ENCODE assay signal across 8 cellular contexts in genomic region chr19:51702103-51702753, GRCh38. TPM values are rescaled to one million over a fixed set of nuclear protein-coding genes. Genes with fewer than 3 reads are reported as not detected.
A peak's percentile ranks its signal among the peaks of the same experiment; 100 is the strongest.
DNase-seq lines count a peak whose midpoint lies in the region; ATAC-seq and TF ChIP-seq lines count a peak whose summit lies in the region.

No MANE protein-coding gene starts in this region.

- H3K36me3 Mint-ChIP-seq in Caco-2 (ENCODE audit: insufficient read depth, unreplicated experiment): peaks cover 43% of the 10 kb centered on the region

- H3K4me3 Mint-ChIP-seq in Caco-2 (ENCODE audit: unreplicated experiment): peak overlapping the region; percentile 85

- H3K27ac Mint-ChIP-seq in Caco-2 (ENCODE audit: unreplicated experiment): peak overlapping the region; percentile 90

- no peak for TF ChIP-seq CTCF in Caco-2 (IDR thresholded peaks at IDR 0.05; ENCODE audit: insufficient read depth in 1 of 2, low read depth in 1 of 2, low read length in 1 of 2, severe bottlenecking in 1 of 2, unreplicated experiment in 1 of 2)

- H3K36me3 ChIP-seq in Caco-2 (ENCODE audit: control insufficient read depth, insufficient read depth, low read length): no peaks in the 10 kb centered on the region

- peaks cover 12% of the 10 kb centered on the region for H3K4me1 Mint-ChIP-seq in Caco-2 (ENCODE audit: low read depth, unreplicated experiment)

- peaks cover 19% of the 10 kb centered on the region for H3K9me3 Mint-ChIP-seq in Caco-2 (ENCODE audit: unreplicated experiment)

- no peaks in the 10 kb centered on the region for H3K27me3 ChIP-seq in Caco-2 (replicated peaks; ENCODE audit: control insufficient read depth, insufficient read depth, low read length)

- intact Hi-C loops in Caco-2 (cut with micrococcal nuclease; ENCODE audit: unreplicated experiment): no loop called here

- H3K9me3 ChIP-seq in Caco-2: no peaks in the 10 kb centered on the region

- no peaks in the 10 kb centered on the region for H3K27me3 Mint-ChIP-seq in Caco-2 (ENCODE audit: insufficient read depth, unreplicated experiment)

- POLR2A ChIA-PET in Caco-2 (lab: Charles Lee): no interaction called here

- ATAC-seq in HG02623 (IDR thresholded peaks at IDR 0.05; ENCODE audit: unreplicated experiment): no peak
- no peak for ATAC-seq in HG02938 (IDR thresholded peaks at IDR 0.05; ENCODE audit: unreplicated experiment)

- BruUV-seq in Caco-2 (replicated peaks; lab: Mats Ljungman, UMichigan): no TSS peak

- CTCF ChIA-PET in Caco-2 (lab: Charles Lee): interaction anchor here (0.5 to 1.3 kb wide), 2 partner anchors 14 to 800 kb away, joined by 5 to 7 read pairs; no protein-coding TSS in a partner anchor

- DNase-seq in Caco-2 (peak; percentile 65 to 80), T-helper 2 cell (peak in 3 of 5 experiments; percentile 33 to 40 (median 40)), cerebellar cortex (ENCODE audit: low spot score) (peak; percentile 62), iris pigment epithelial cell (ENCODE audit: low read depth) (peak; percentile 65), NOMO-1 (lab: John Stamatoyannopoulos, UW; ENCODE audit: unreplicated experiment in 2 of 2) (no peak)
- peak; percentile 50 to 60 for DNase-seq in stimulated activated CD4-positive, alpha-beta T cell treated with anti-CD3 and anti-CD28 coated beads, Interleukin-2, amount 100 ng/mL, for 24 hours

- H3K4me1 ChIP-seq in Caco-2: peaks cover 12% of the 10 kb centered on the region; the same call in 1 of the 2 replicates

- no peak overlapping the region for H3K4me3 ChIP-seq in Caco-2 (ENCODE audit: low read depth, low read length)

RNA-seq across cellular contexts. Expression of gene SPACA6, which starts 9.1 kb away (rescaled TPM):
- total RNA-seq in Caco-2 (2022): 3.6 and 4.9 TPM in 2 replicates

RNA-seq across cellular contexts. Expression of gene HAS1, which starts 21.6 kb away (rescaled TPM):
- not detected in 2 replicates for total RNA-seq in Caco-2 (2022)

RNA-seq across cellular contexts. Expression of gene FPR1, which starts 49.5 kb away (rescaled TPM):
- total RNA-seq in Caco-2 (2022): not detected in 2 replicates

RNA-seq across cellular contexts. Expression of gene SIGLEC14, which starts 55.6 kb away (rescaled TPM):
- not detected in 2 replicates for total RNA-seq in Caco-2 (2022)

RNA-seq across cellular contexts. Expression of gene FPR2, which starts 58.8 kb away (rescaled TPM):
- total RNA-seq in Caco-2 (2022): not detected in 2 replicates

Comparison
In these comparisons a context has a peak if more than half of its experiments do, and no peak if none do; other contexts are left out.
1. DNase-seq: peak in Caco-2 (2 of 2), T-helper 2 cell (3 of 5), cerebellar cortex (single experiment), iris pigment epithelial cell (single experiment) and stimulated activated CD4-positive, alpha-beta T cell treated with anti-CD3 and anti-CD28 coated beads, Interleukin-2, amount 100 ng/mL, for 24 hours (2 of 2); none in NOMO-1 (0 of 2).